19 cellular contexts compared by ENCODE assay signal in genomic region chr6:124994648-124995047, GRCh38. TPM values are rescaled to one million over a fixed set of nuclear protein-coding genes. Genes with fewer than 3 reads are reported as not detected.
DNase-seq lines count a peak whose midpoint lies in the region; ATAC-seq and TF ChIP-seq lines count a peak whose summit lies in the region.
"Had no signal": no experiment of that assay in that cellular context is flagged by ENCODE, and none has a peak within 500 bp of the region (broad histone marks: within the 10 kb centered on the region; RNA-seq: fewer than 3 reads in every experiment).

No MANE protein-coding gene starts in this region.

- peaks cover 23% of the 10 kb centered on the region for H3K36me3 Mint-ChIP-seq in nephron (ENCODE audit: low read depth)

- 54 to 58% methylated on average over 3 of the region's 3 CpGs for WGBS in transverse colon (ENCODE audit: low coverage in 1 of 2), 2 donors

- no peak overlapping the region for H3K9ac ChIP-seq in subcutaneous abdominal adipose tissue (ENCODE audit: low read length in 5 of 5)

- no peak for TF ChIP-seq EP300 in transverse colon (IDR thresholded peaks at IDR 0.05; ENCODE audit: low read depth)

- H3K4me1 ChIP-seq in RWPE2 (ENCODE audit: insufficient read depth, poor library complexity, severe bottlenecking) (peaks cover 39% of the 10 kb centered on the region), subcutaneous abdominal adipose tissue (ENCODE audit: control insufficient read depth in 5 of 5, insufficient read depth in 5 of 5, low read length in 5 of 5) (peaks cover 0 to 23% (median 13%) of the 10 kb centered on the region in 5 donors), transverse colon (peaks cover 0 to 31% (median 3%) of the 10 kb centered on the region in 4 donors)

- peak overlapping the region in 1 of 3 experiments; percentile 43 for H3K27ac Mint-ChIP-seq in nephron
- H3K27ac Mint-ChIP-seq: B cell had no signal

- H3K9me3 ChIP-seq in RWPE2 (ENCODE audit: severe bottlenecking) (no peaks in the 10 kb centered on the region), subcutaneous abdominal adipose tissue (ENCODE audit: control insufficient read depth in 5 of 5, low read length in 5 of 5) (no peaks in the 10 kb centered on the region), transverse colon (no peaks in the 10 kb centered on the region)

- DNase-seq in NCI-H2029 (lab: John Stamatoyannopoulos, UW) (peak; percentile 6), NCI-H2029 treated with DMSO at 0.1 percent for 48 hours (lab: John Stamatoyannopoulos, UW) (no peak), RWPE2 (ENCODE audit: low spot score) (no peak), GM03348 (ENCODE audit: low spot score) (no peak), transverse colon (no peak), NCI-H748 (lab: John Stamatoyannopoulos, UW; ENCODE audit: unreplicated experiment) (no peak)
- DNase-seq: 8988T; COR-L47; DMS153; KBM-7; NCI-H1417; NCI-H187 treated with DMSO at 0.1 percent for 48 hours; NCI-H748 treated with DMSO at 0.1 percent for 48 hours; NK-92 treated with Interleukin-12 subunit alpha and Interleukin-12 subunit beta, amount 100 ng/mL, for 24 hours; Right ventricle myocardium superior had no signal

- ATAC-seq in RWPE2 (ENCODE audit: low read depth): no peak

- intact Hi-C loops in transverse colon (cut with DNase I; ENCODE audit: low total_unique reads): no loop called here

- peak overlapping the region; percentile 10 for H3K27ac ChIP-seq in RWPE2 (ENCODE audit: poor library complexity, severe bottlenecking)
- peak overlapping the region; percentile 25 for H3K27ac ChIP-seq in subcutaneous abdominal adipose tissue (ENCODE audit: low read depth, low read length)
- H3K27ac ChIP-seq in transverse colon: no peak overlapping the region

- no peak overlapping the region for H3K4me3 ChIP-seq in RWPE2 (ENCODE audit: severe bottlenecking)
- no peak overlapping the region for H3K4me3 ChIP-seq in subcutaneous abdominal adipose tissue (ENCODE audit: low read depth in 1 of 5, low read length in 5 of 5)
- H3K4me3 ChIP-seq in transverse colon: no peak overlapping the region

- peaks cover 46% of the 10 kb centered on the region for H3K4me1 Mint-ChIP-seq in nephron
- H3K4me1 Mint-ChIP-seq: B cell had no signal

- H3K27me3 Mint-ChIP-seq in nephron (ENCODE audit: low read depth): no peaks in the 10 kb centered on the region
- H3K27me3 Mint-ChIP-seq: B cell had no signal

- in situ Hi-C loops in transverse colon (cut with MboI; ENCODE audit: low pct_ligation_motif_present in 1 of 4, low pct_unique_long_range_greater_than_20kb in 1 of 4, low sequenced_read_pairs in 3 of 4): no loop called here

- no peaks in the 10 kb centered on the region for H3K27me3 ChIP-seq in RWPE2 (ENCODE audit: insufficient read depth, poor library complexity, severe bottlenecking)
- H3K27me3 ChIP-seq in subcutaneous abdominal adipose tissue (ENCODE audit: control insufficient read depth in 5 of 5, insufficient read depth in 4 of 5, low read length in 5 of 5): no peaks in the 10 kb centered on the region
- H3K27me3 ChIP-seq in transverse colon: no peaks in the 10 kb centered on the region

- H3K9me3 Mint-ChIP-seq in nephron: no peaks in the 10 kb centered on the region
- H3K9me3 Mint-ChIP-seq: HFFc6 had no signal

- no peak for TF ChIP-seq POLR2A in transverse colon (IDR thresholded peaks at IDR 0.05)

- H3K4me3 Mint-ChIP-seq in nephron: peak overlapping the region in 2 of 3 experiments; percentile 9 to 64
- H3K4me3 Mint-ChIP-seq: B cell, HFFc6 had no signal

- peaks cover 26% of the 10 kb centered on the region for H3K36me3 ChIP-seq in RWPE2 (ENCODE audit: low read depth)
- peaks cover 0 to 6% (median 0%) of the 10 kb centered on the region in 5 donors for H3K36me3 ChIP-seq in subcutaneous abdominal adipose tissue (ENCODE audit: control insufficient read depth in 5 of 5, insufficient read depth in 5 of 5, low read length in 5 of 5)
- H3K36me3 ChIP-seq in transverse colon: no peaks in the 10 kb centered on the region

- TF ChIP-seq CTCF in RWPE2 (IDR thresholded peaks at IDR 0.05; ENCODE audit: poor library complexity, severe bottlenecking) (no peak), nephron (IDR thresholded peaks at IDR 0.05; ENCODE audit: unreplicated experiment in 3 of 3) (no peak), transverse colon (IDR thresholded peaks at IDR 0.05) (no peak)

RNA-seq across cellular contexts. Expression of gene RNF217, which starts 32.4 kb away (rescaled TPM):
- total RNA-seq in transverse colon: 10 to 100 TPM in 3 of 4 donors, 1 to 10 TPM in 1; 6.0 to 24.3 (median 16.0) TPM
- total RNA-seq: B cell had no signal

Comparison
In these comparisons a context has a peak if more than half of its experiments do, and no peak if none do; other contexts are left out.
1. H3K27ac ChIP-seq: peak in RWPE2 (single experiment) and subcutaneous abdominal adipose tissue (single experiment); none in transverse colon (0 of 4).